ENCODE assay signal across 20 cellular contexts in the genomic region with DNA sequence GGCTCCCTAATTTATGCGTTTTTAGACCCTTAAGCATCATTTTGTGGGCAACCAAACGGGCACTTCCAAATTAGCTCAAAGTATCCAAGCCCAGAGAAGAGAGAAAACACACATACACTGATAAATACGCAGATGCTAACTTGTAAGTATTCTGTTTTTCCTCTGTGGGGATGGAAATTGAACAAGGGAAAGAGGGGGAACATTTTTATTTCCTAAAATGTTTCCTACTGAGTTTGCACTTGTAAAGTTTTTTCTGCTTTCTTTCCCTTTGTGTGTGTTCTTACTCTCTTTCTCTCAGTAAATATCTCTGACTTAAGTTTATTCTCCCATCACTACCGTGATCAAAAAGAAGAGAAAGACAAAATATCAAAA. TPM values are rescaled to one million over a fixed set of nuclear protein-coding genes. Genes with fewer than 3 reads are reported as not detected.
DNase-seq lines count a peak whose midpoint lies in the region; ATAC-seq and TF ChIP-seq lines count a peak whose summit lies in the region.
"Had no signal": no experiment of that assay in that cellular context is flagged by ENCODE, and none has a peak within 500 bp of the region (broad histone marks: within the 10 kb centered on the region; RNA-seq: fewer than 3 reads in every experiment).

No MANE protein-coding gene starts in this region.

- peaks cover 18% of the 10 kb centered on the region for H3K4me1 Mint-ChIP-seq in stimulated activated naive CD8-positive, alpha-beta T cell treated with anti-CD3 and anti-CD28 coated beads, Interleukin-15, Interleukin-2, amounts not matched to agents 100 ng/mL and 50 ng/mL, for 24 hours (ENCODE audit: low read depth)
- peaks cover 18% of the 10 kb centered on the region for H3K4me1 Mint-ChIP-seq in activated CD8-positive, alpha-beta T cell treated with anti-CD3 and anti-CD28 coated beads, Interleukin-2, amount 10 ng/mL, durations not matched to agents 7 days and 5 days (ENCODE audit: low read depth)
- H3K4me1 Mint-ChIP-seq in type B pancreatic cell (ENCODE audit: unreplicated experiment): no peaks in the 10 kb centered on the region

- peaks cover 76% of the 10 kb centered on the region for H3K27me3 Mint-ChIP-seq in stimulated activated naive CD8-positive, alpha-beta T cell treated with anti-CD3 and anti-CD28 coated beads, Interleukin-15, Interleukin-2, amounts not matched to agents 100 ng/mL and 50 ng/mL, for 24 hours
- peaks cover 64% of the 10 kb centered on the region for H3K27me3 Mint-ChIP-seq in activated CD8-positive, alpha-beta T cell treated with anti-CD3 and anti-CD28 coated beads, Interleukin-2, amount 10 ng/mL, durations not matched to agents 7 days and 5 days (ENCODE audit: low read depth)
- peaks cover 80% of the 10 kb centered on the region for H3K27me3 Mint-ChIP-seq in type B pancreatic cell

- no peak for DNase-seq in stimulated activated naive CD8-positive, alpha-beta T cell treated with anti-CD3 and anti-CD28 coated beads, Interleukin-15, Interleukin-2, amounts not matched to agents 100 U/mL and 50 U/mL, for 24 hours
- no peak for DNase-seq in activated CD8-positive, alpha-beta T cell treated with anti-CD3 and anti-CD28 coated beads, Interleukin-2, amount 10 ng/mL, durations not matched to agents 7 days and 5 days
- DNase-seq in left kidney (ENCODE audit: low read depth, low spot score): peak; percentile 30
- no peak for DNase-seq in type B pancreatic cell (ENCODE audit: extremely low spot score, unreplicated experiment)
- DNase-seq in NCI-H2227 (lab: John Stamatoyannopoulos, UW; ENCODE audit: unreplicated experiment): no peak
- DNase-seq in NCI-H446 treated with DMSO at 0.1 percent for 48 hours (lab: John Stamatoyannopoulos, UW): no peak
- DNase-seq in HAP-1 (ENCODE audit: low spot score in 2 of 2): no peak
- DNase-seq: aorta; Caco-2; cerebellar nuclear complex; effector CD8-positive, alpha-beta T cell; glutamatergic neuron; KBM-7; left ventricle myocardium superior; NCI-H1694 treated with DMSO at 0.1 percent for 48 hours; pancreas; PC-3; sigmoid colon; trophoblast cell had no signal

- peak overlapping the region; percentile 47 for H3K4me3 Mint-ChIP-seq in stimulated activated naive CD8-positive, alpha-beta T cell treated with anti-CD3 and anti-CD28 coated beads, Interleukin-15, Interleukin-2, amounts not matched to agents 100 ng/mL and 50 ng/mL, for 24 hours
- H3K4me3 Mint-ChIP-seq in activated CD8-positive, alpha-beta T cell treated with anti-CD3 and anti-CD28 coated beads, Interleukin-2, amount 10 ng/mL, durations not matched to agents 7 days and 5 days: peak overlapping the region; percentile 55
- H3K4me3 Mint-ChIP-seq in type B pancreatic cell: peak overlapping the region; percentile 75

- H3K36me3 ChIP-seq in HAP-1 (replicated peaks): no peaks in the 10 kb centered on the region
- H3K36me3 ChIP-seq: pancreas, sigmoid colon had no signal

- H3K27ac Mint-ChIP-seq in stimulated activated naive CD8-positive, alpha-beta T cell treated with anti-CD3 and anti-CD28 coated beads, Interleukin-15, Interleukin-2, amounts not matched to agents 100 ng/mL and 50 ng/mL, for 24 hours: no peak overlapping the region
- peak overlapping the region; percentile 30 for H3K27ac Mint-ChIP-seq in activated CD8-positive, alpha-beta T cell treated with anti-CD3 and anti-CD28 coated beads, Interleukin-2, amount 10 ng/mL, durations not matched to agents 7 days and 5 days
- H3K27ac Mint-ChIP-seq in type B pancreatic cell: no peak overlapping the region

- no peak for ATAC-seq in stimulated activated naive CD8-positive, alpha-beta T cell treated with anti-CD3 and anti-CD28 coated beads, Interleukin-15, Interleukin-2, amounts not matched to agents 100 U/mL and 50 U/mL, for 24 hours
- no peak for ATAC-seq in activated CD8-positive, alpha-beta T cell treated with anti-CD3 and anti-CD28 coated beads, Interleukin-2, amount 10 ng/mL, durations not matched to agents 7 days and 5 days
- ATAC-seq: left ventricle myocardium superior, pancreas, PC-3 had no signal

- no peak overlapping the region for H3K4me3 ChIP-seq in HAP-1
- H3K4me3 ChIP-seq: pancreas, sigmoid colon had no signal

- no peaks in the 10 kb centered on the region for H3K9me3 Mint-ChIP-seq in stimulated activated naive CD8-positive, alpha-beta T cell treated with anti-CD3 and anti-CD28 coated beads, Interleukin-15, Interleukin-2, amounts not matched to agents 100 ng/mL and 50 ng/mL, for 24 hours
- no peaks in the 10 kb centered on the region for H3K9me3 Mint-ChIP-seq in activated CD8-positive, alpha-beta T cell treated with anti-CD3 and anti-CD28 coated beads, Interleukin-2, amount 10 ng/mL, durations not matched to agents 7 days and 5 days (ENCODE audit: insufficient read depth)
- no peaks in the 10 kb centered on the region for H3K9me3 Mint-ChIP-seq in type B pancreatic cell

- CTCF ChIA-PET in activated CD8-positive, alpha-beta T cell treated with anti-CD3 and anti-CD28 coated beads, Interleukin-2, amount 10 ng/mL, durations not matched to agents 7 days and 5 days (lab: Charles Lee): no interaction called here

- peaks cover 50% of the 10 kb centered on the region for H3K27me3 ChIP-seq in HAP-1 (ENCODE audit: low read depth)

- H3K9me3 ChIP-seq in HAP-1: no peaks in the 10 kb centered on the region
- H3K9me3 ChIP-seq: Caco-2, pancreas, sigmoid colon had no signal

- POLR2A ChIA-PET in activated CD8-positive, alpha-beta T cell treated with anti-CD3 and anti-CD28 coated beads, Interleukin-2, amount 10 ng/mL, durations not matched to agents 7 days and 5 days (lab: Charles Lee): interaction anchor here (0.6 kb wide), 1 partner anchor 256 kb away, joined by 3 read pairs; no protein-coding TSS in a partner anchor

- in situ Hi-C loops in HAP-1 (cut with MboI; ENCODE audit: low sequenced_read_pairs): no loop called here

- TF ChIP-seq CTCF in type B pancreatic cell (conservative IDR thresholded peaks at IDR 0.05): no peak

- no peaks in the 10 kb centered on the region for H3K36me3 Mint-ChIP-seq in stimulated activated naive CD8-positive, alpha-beta T cell treated with anti-CD3 and anti-CD28 coated beads, Interleukin-15, Interleukin-2, amounts not matched to agents 100 ng/mL and 50 ng/mL, for 24 hours (ENCODE audit: low read depth)
- H3K36me3 Mint-ChIP-seq in activated CD8-positive, alpha-beta T cell treated with anti-CD3 and anti-CD28 coated beads, Interleukin-2, amount 10 ng/mL, durations not matched to agents 7 days and 5 days (ENCODE audit: low read depth): peaks cover 3% of the 10 kb centered on the region
- no peaks in the 10 kb centered on the region for H3K36me3 Mint-ChIP-seq in type B pancreatic cell

- no peaks in the 10 kb centered on the region for H3K4me1 ChIP-seq in HAP-1
- H3K4me1 ChIP-seq: Caco-2 had no signal

RNA-seq across cellular contexts. Expression of gene NKX2-4, which starts 0.8 kb away (rescaled TPM):
- not detected for total RNA-seq in activated CD8-positive, alpha-beta T cell treated with anti-CD3 and anti-CD28 coated beads, Interleukin-2, amount 10 ng/mL, durations not matched to agents 7 days and 5 days
- not detected in 2 replicates for total RNA-seq in type B pancreatic cell (ENCODE audit: low replicate concordance)
- total RNA-seq: aorta, Caco-2, left ventricle myocardium superior, pancreas, PC-3, sigmoid colon had no signal
